ENCODE assay signal across 8 cellular contexts in the genomic region with DNA sequence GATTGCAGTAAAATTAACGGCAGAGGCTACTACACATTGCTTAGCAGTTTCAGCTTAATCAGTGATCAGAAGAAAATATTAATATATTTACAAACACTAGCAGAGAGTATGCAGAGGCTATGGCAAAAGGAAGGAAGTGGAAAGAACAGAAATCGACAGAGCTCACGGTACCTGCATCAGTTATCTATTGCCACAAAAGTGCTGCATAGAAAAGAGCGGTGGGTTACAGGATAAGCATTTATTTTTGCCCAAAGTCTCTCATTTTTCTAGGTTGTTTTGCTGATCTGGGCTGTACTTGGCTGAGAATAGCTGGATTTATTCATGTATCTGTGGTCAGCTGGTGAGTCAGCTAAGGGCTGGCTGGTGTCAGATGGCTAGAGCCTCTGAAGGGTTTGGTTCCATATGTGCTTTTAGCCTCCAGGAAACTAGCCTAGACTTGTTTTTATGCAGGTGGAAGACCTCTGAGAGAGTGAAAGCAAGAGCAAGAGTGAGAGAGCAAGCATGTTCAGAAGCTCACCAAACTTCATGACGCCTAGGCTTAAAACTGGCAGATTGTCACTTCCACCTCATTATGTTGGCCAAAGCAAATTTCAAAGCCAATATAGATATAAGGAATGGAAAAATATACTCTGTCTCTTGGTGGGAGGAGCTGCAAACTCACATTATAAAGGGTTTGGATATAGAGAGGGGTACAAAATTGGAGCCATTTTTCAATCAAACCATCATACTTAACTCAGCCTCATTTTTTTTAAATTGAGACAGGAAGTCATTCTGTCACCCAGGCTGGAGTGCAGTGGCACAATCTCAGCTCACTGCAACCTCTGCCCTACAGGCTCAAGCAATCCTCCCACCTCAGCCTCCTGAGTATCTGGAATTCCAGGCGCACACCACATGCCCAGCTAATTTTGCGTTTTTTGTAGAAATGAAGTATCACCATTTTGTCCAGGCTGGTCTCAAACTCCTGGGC.
DNase-seq lines count a peak whose midpoint lies in the region; ATAC-seq, FAIRE-seq and TF ChIP-seq lines count a peak whose summit lies in the region.

No MANE protein-coding gene starts in this region.

- H3K27me3 Mint-ChIP-seq in naive thymus-derived CD4-positive, alpha-beta T cell: no peaks in the 10 kb centered on the region

- H3K9me3 ChIP-seq in naive thymus-derived CD4-positive, alpha-beta T cell (ENCODE audit: control insufficient read depth in 2 of 3, low read length in 3 of 3): no peaks in the 10 kb centered on the region
- no peaks in the 10 kb centered on the region for H3K9me3 ChIP-seq in kidney (ENCODE audit: control insufficient read depth in 1 of 2, low read length in 2 of 2)

- peak overlapping the region; percentile 65 to 90 (median 82) for H3K4me3 Mint-ChIP-seq in naive thymus-derived CD4-positive, alpha-beta T cell

- CTCF ChIA-PET in naive thymus-derived CD4-positive, alpha-beta T cell (lab: Charles Lee): interaction anchor here (0.6 to 2.5 kb wide), 8 partner anchors 24 to 316 kb away, joined by 3 to 9 read pairs (median 4); no protein-coding TSS in a partner anchor

- ATAC-seq in GM19455 (IDR thresholded peaks at IDR 0.05; ENCODE audit: unreplicated experiment): peak; percentile 90
- peak; percentile 98 for ATAC-seq in HG03432 (IDR thresholded peaks at IDR 0.05; ENCODE audit: unreplicated experiment)
- ATAC-seq in naive thymus-derived CD4-positive, alpha-beta T cell: peak; percentile 80

- no peak overlapping the region for H3K9ac ChIP-seq in kidney (ENCODE audit: low read length in 2 of 2)

- H3K4me3 ChIP-seq in naive thymus-derived CD4-positive, alpha-beta T cell (ENCODE audit: low read length): peak overlapping the region; percentile 22
- H3K4me3 ChIP-seq in kidney (ENCODE audit: low read length in 2 of 2): no peak overlapping the region

- DNase-seq in EH (ENCODE audit: low read depth): peak; percentile 59
- DNase-seq in activated T-cell treated with anti-CD3 and anti-CD28 coated beads, Interleukin-2, amount 50 U/mL, for 48 hours: peak; percentile 21 to 31
- DNase-seq in naive thymus-derived CD4-positive, alpha-beta T cell: peak in 7 of 9 donors; percentile 42 to 69 (median 61)
- no peak for DNase-seq in NCI-H2029 treated with DMSO at 0.1 percent for 48 hours (lab: John Stamatoyannopoulos, UW)
- DNase-seq in SHP77 treated with DMSO at 0.1 percent for 48 hours (lab: John Stamatoyannopoulos, UW): no peak
- DNase-seq in kidney: no peak

- peaks cover 0 to 4% (median 0%) of the 10 kb centered on the region in 11 donors for H3K9me3 Mint-ChIP-seq in naive thymus-derived CD4-positive, alpha-beta T cell

- peaks cover 22 to 74% (median 65%) of the 10 kb centered on the region in 7 donors for H3K4me1 Mint-ChIP-seq in naive thymus-derived CD4-positive, alpha-beta T cell

- H3K36me3 Mint-ChIP-seq in naive thymus-derived CD4-positive, alpha-beta T cell: peaks cover 0 to 18% (median 0%) of the 10 kb centered on the region in 5 donors

- intact Hi-C loops in naive thymus-derived CD4-positive, alpha-beta T cell (cut with micrococcal nuclease): loop anchor here (1.0 to 5.0 kb wide), 7 partner anchors 12 to 112 kb away; no protein-coding TSS in a partner anchor
- intact Hi-C loops in kidney (cut with DNase I): no loop called here

- peak overlapping the region; percentile 85 to 99 (median 95) for H3K27ac Mint-ChIP-seq in naive thymus-derived CD4-positive, alpha-beta T cell

- no peaks in the 10 kb centered on the region for H3K36me3 ChIP-seq in naive thymus-derived CD4-positive, alpha-beta T cell (ENCODE audit: control insufficient read depth in 2 of 3, insufficient read depth in 3 of 3, low read length in 3 of 3)
- no peaks in the 10 kb centered on the region for H3K36me3 ChIP-seq in kidney (ENCODE audit: control insufficient read depth in 1 of 2, insufficient read depth in 2 of 2, low read length in 2 of 2)

- H3K4me1 ChIP-seq in naive thymus-derived CD4-positive, alpha-beta T cell (ENCODE audit: control insufficient read depth in 2 of 2, insufficient read depth in 2 of 2, low read length in 2 of 2): peaks cover 0 to 37% of the 10 kb centered on the region in 2 donors
- H3K4me1 ChIP-seq in kidney (ENCODE audit: control insufficient read depth in 1 of 2, insufficient read depth in 1 of 2, low read depth in 1 of 2, low read length in 2 of 2): no peaks in the 10 kb centered on the region

- peak overlapping the region; percentile 52 for H3K27ac ChIP-seq in naive thymus-derived CD4-positive, alpha-beta T cell (ENCODE audit: low read depth, low read length)
- no peak overlapping the region for H3K27ac ChIP-seq in kidney (ENCODE audit: low read depth in 2 of 2, low read length in 2 of 2)

- POLR2A ChIA-PET in naive thymus-derived CD4-positive, alpha-beta T cell (lab: Charles Lee): interaction anchor here (0.6 to 2.4 kb wide), 27 partner anchors 8 to 1233 kb away, joined by 3 to 12 read pairs (median 3); no protein-coding TSS in a partner anchor

- FAIRE-seq in kidney (lab: Jason Lieb, UNC): no peak

- H3K27me3 ChIP-seq in naive thymus-derived CD4-positive, alpha-beta T cell (ENCODE audit: control insufficient read depth in 2 of 2, insufficient read depth in 2 of 2, low read length in 2 of 2): no peaks in the 10 kb centered on the region

- no peak for TF ChIP-seq CTCF in kidney (IDR thresholded peaks at IDR 0.05; ENCODE audit: borderline replicate concordance, extremely low read depth, insufficient read depth)

Comparison
In these comparisons a context has a peak if more than half of its experiments do, and no peak if none do; other contexts are left out.
1. DNase-seq: peak in EH (single experiment), activated T-cell treated with anti-CD3 and anti-CD28 coated beads, Interleukin-2, amount 50 U/mL, for 48 hours (2 of 2) and naive thymus-derived CD4-positive, alpha-beta T cell (7 of 9); none in NCI-H2029 treated with DMSO at 0.1 percent for 48 hours (single experiment), SHP77 treated with DMSO at 0.1 percent for 48 hours (single experiment) and kidney (single experiment).
2. Peak in every context shown above with its lines, with median percentiles within 50 percentile points of each other: ATAC-seq.